In genomic region chr17:9334536-9335446, GRCh38 we compare ENCODE assay signal across 16 cellular contexts.
"Had no signal": no experiment of that assay in that cellular context is flagged by ENCODE, and none has a peak within 500 bp of the region (broad histone marks: within the 10 kb centered on the region; RNA-seq: fewer than 3 reads in every experiment).

No MANE protein-coding gene starts in this region.

- H3K36me3 ChIP-seq: colonic mucosa, gastroesophageal sphincter, lower lobe of right lung, right atrium auricular region, suprapubic skin, upper lobe of left lung had no signal

- ATAC-seq: gastroesophageal sphincter; lower lobe of right lung; naive thymus-derived CD4-positive, alpha-beta T cell had no signal

- H3K4me3 Mint-ChIP-seq: naive thymus-derived CD4-positive, alpha-beta T cell had no signal

- H3K4me3 ChIP-seq: colonic mucosa, gastroesophageal sphincter, lower lobe of right lung, right atrium auricular region, smooth muscle cell, suprapubic skin, upper lobe of left lung had no signal

- H3K4me1 ChIP-seq: colonic mucosa, gastroesophageal sphincter, lower lobe of right lung, parathyroid adenoma, right atrium auricular region, suprapubic skin, upper lobe of left lung had no signal

- H3K9me3 ChIP-seq: colonic mucosa had no signal

- H3K4me1 Mint-ChIP-seq: naive thymus-derived CD4-positive, alpha-beta T cell had no signal

- DNase-seq: activated CD4-positive, alpha-beta T cell treated with anti-CD3 and anti-CD28 coated beads, Interleukin-2, amount 50 U/mL, for 48 hours; activated CD4-positive, CD25-positive, alpha-beta regulatory T cell; activated CD8-positive, alpha-beta memory T cell treated with anti-CD3 and anti-CD28 coated beads, Interleukin-2, amount 50 U/mL, for 48 hours; activated naive CD4-positive, alpha-beta T cell treated with Interleukin-2 at 50 U/mL for 16 hours; colonic mucosa; kidney glomerular epithelial cell; lower lobe of right lung; naive thymus-derived CD4-positive, alpha-beta T cell; stimulated activated naive CD4-positive, alpha-beta T cell; T-helper 2 cell; upper lobe of left lung had no signal

- H3K27ac Mint-ChIP-seq: naive thymus-derived CD4-positive, alpha-beta T cell had no signal

- H3K27me3 Mint-ChIP-seq: naive thymus-derived CD4-positive, alpha-beta T cell had no signal
